Comparison of ENCODE assay signal across 31 cellular contexts in the genomic region with DNA sequence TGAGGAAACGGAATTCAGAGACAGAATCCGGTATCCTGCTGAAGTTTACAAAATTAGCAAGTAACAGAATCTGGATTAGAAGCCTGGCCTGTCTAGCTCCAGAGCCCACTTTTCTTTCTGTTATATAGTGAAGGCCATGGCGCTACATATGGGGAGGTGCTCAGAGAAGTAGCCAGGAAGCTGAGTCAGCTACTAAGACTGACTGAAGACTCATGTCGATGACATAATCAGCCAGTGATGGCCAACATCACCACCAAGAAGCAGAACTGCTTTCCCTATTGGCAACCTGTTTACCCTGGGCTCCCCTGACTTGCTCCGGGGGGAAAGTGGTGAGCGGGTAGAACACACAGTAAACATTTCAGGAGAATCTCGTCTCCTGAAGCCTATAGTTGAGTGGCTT. TPM values are rescaled to one million over a fixed set of nuclear protein-coding genes. Genes with fewer than 3 reads are reported as not detected.
A peak's percentile ranks its signal among the peaks of the same experiment; 100 is the strongest.
DNase-seq lines count a peak whose midpoint lies in the region; ATAC-seq and TF ChIP-seq lines count a peak whose summit lies in the region.
"Had no signal": no experiment of that assay in that cellular context is flagged by ENCODE, and none has a peak within 500 bp of the region (broad histone marks: within the 10 kb centered on the region; RNA-seq: fewer than 3 reads in every experiment).

No MANE protein-coding gene starts in this region.

- H3K27ac ChIP-seq in GM23248 = no peak overlapping the region
- H3K27ac ChIP-seq in RWPE2 (ENCODE audit: poor library complexity, severe bottlenecking) = no peak overlapping the region
- no peak overlapping the region for H3K27ac ChIP-seq in ascending aorta
- H3K27ac ChIP-seq: C4-2B, esophagus muscularis mucosa, pancreas, skin epidermis, upper lobe of left lung had no signal

- in situ Hi-C loops in GM23248 (cut with MboI) = no loop called here

- H3K4me1 ChIP-seq in GM23248 (ENCODE audit: insufficient read depth) (no peaks in the 10 kb centered on the region), RWPE2 (ENCODE audit: insufficient read depth, poor library complexity, severe bottlenecking) (no peaks in the 10 kb centered on the region), ascending aorta (no peaks in the 10 kb centered on the region)
- H3K4me1 ChIP-seq: Caco-2, esophagus muscularis mucosa, pancreas, upper lobe of left lung had no signal

- WGBS in GM23248 (ENCODE audit: low coverage in 1 of 2, low lambda C conversion rate in 2 of 2, missing lambda C conversion rate in 2 of 2), 2 experiments = 49 to 64% methylated on average over 7 of the region's 7 CpGs

- H3K36me3 ChIP-seq in GM23248 (ENCODE audit: low read depth) (no peaks in the 10 kb centered on the region), MG63 (no peaks in the 10 kb centered on the region), RWPE2 (ENCODE audit: low read depth) (no peaks in the 10 kb centered on the region), ascending aorta (no peaks in the 10 kb centered on the region)
- H3K36me3 ChIP-seq: esophagus muscularis mucosa, pancreas, upper lobe of left lung had no signal

- H3K27me3 ChIP-seq in GM23248 (replicated peaks; ENCODE audit: insufficient read depth) (peaks cover 3% of the 10 kb centered on the region; the same call in 1 of the 2 replicates), MG63 (peaks cover 4% of the 10 kb centered on the region; the same call in 1 of the 2 replicates), RWPE2 (ENCODE audit: insufficient read depth, poor library complexity, severe bottlenecking) (no peaks in the 10 kb centered on the region), ascending aorta (no peaks in the 10 kb centered on the region)
- H3K27me3 ChIP-seq: pancreas, upper lobe of left lung had no signal

- no peak overlapping the region for H3K4me3 ChIP-seq in GM23248
- no peak overlapping the region for H3K4me3 ChIP-seq in MG63
- H3K4me3 ChIP-seq in RWPE2 (ENCODE audit: severe bottlenecking) = no peak overlapping the region
- no peak overlapping the region for H3K4me3 ChIP-seq in fibroblast of the aortic adventitia (ENCODE audit: low read depth, low read length)
- H3K4me3 ChIP-seq in ascending aorta = no peak overlapping the region
- H3K4me3 ChIP-seq: esophagus muscularis mucosa, pancreas, skin epidermis, upper lobe of left lung had no signal

- DNase-seq in GM23248 (peak; percentile 37), MG63 (peak; percentile 30), RWPE2 (ENCODE audit: low spot score) (no peak), fibroblast of the aortic adventitia (ENCODE audit: low read depth) (peak; percentile 6), ascending aorta (ENCODE audit: low spot score in 2 of 2) (no peak), AML-193 (lab: John Stamatoyannopoulos, UW) (no peak), glomerular visceral epithelial cell (ENCODE audit: extremely low spot score) (no peak)
- DNase-seq: activated CD4-positive, alpha-beta memory T cell treated with anti-CD3 and anti-CD28 coated beads, Interleukin-2, amount 10 ng/mL, durations not matched to agents 7 days and 5 days; activated CD8-positive, alpha-beta memory T cell treated with anti-CD3 and anti-CD28 coated beads, Interleukin-2, amount 50 U/mL, for 48 hours; activated naive CD4-positive, alpha-beta T cell treated with Interleukin-2 at 50 U/mL for 16 hours; Caco-2; dermis blood vessel endothelial cell; DMS53; GF-D8; immature natural killer cell; mesenchymal stem cell; NCI-H1436 treated with DMSO at 0.1 percent for 48 hours; NCI-H748 treated with DMSO at 0.1 percent for 48 hours; pancreas; stimulated activated naive B cell treated with anti-CD40 and anti-IgM and Interleukin-4, amounts not matched to agents 10 μg/mL and 1 μg/mL and 100 μg/mL, for 72 hours; substantia nigra; T-helper 17 cell; upper lobe of left lung had no signal

- ATAC-seq in RWPE2 (ENCODE audit: low read depth) = 0 out of 3 replicates have a peak, but pooled peaks have one; percentile 45
- ATAC-seq: HCT116; left lobe of liver; pancreas; stimulated activated naive B cell treated with anti-CD40 and anti-IgM and Interleukin-4, amounts not matched to agents 10 μg/mL and 1 μg/mL and 100 μg/mL, for 72 hours; T-helper 17 cell had no signal

- H3F3A ChIP-seq in GM23248 (ENCODE audit: insufficient read depth) = no peaks in the 10 kb centered on the region

- H4K20me1 ChIP-seq in GM23248 (ENCODE audit: insufficient read depth) = no peaks in the 10 kb centered on the region

- H3K9me3 ChIP-seq in GM23248 (ENCODE audit: low read depth) (no peaks in the 10 kb centered on the region), MG63 (no peaks in the 10 kb centered on the region), RWPE2 (ENCODE audit: severe bottlenecking) (no peaks in the 10 kb centered on the region), ascending aorta (no peaks in the 10 kb centered on the region)
- H3K9me3 ChIP-seq: Caco-2, esophagus muscularis mucosa, pancreas, upper lobe of left lung had no signal

- no peaks in the 10 kb centered on the region for H3K79me2 ChIP-seq in GM23248 (ENCODE audit: insufficient read depth)

- no peaks in the 10 kb centered on the region for H3K9me2 ChIP-seq in GM23248 (ENCODE audit: insufficient read depth)

- H3K4me2 ChIP-seq in GM23248 (ENCODE audit: unreplicated experiment) = no peak overlapping the region

- intact Hi-C loops in ascending aorta (cut with DNase I) = no loop called here

- H3K9ac ChIP-seq in GM23248 = no peak overlapping the region

- no peak overlapping the region for H2AFZ ChIP-seq in GM23248

- TF ChIP-seq CTCF in RWPE2 (IDR thresholded peaks at IDR 0.05; ENCODE audit: poor library complexity, severe bottlenecking) = no peak
- TF ChIP-seq CTCF in fibroblast of the aortic adventitia (IDR thresholded peaks at IDR 0.05; ENCODE audit: insufficient read depth, low read length) = no peak
- no peak for TF ChIP-seq CTCF in ascending aorta (IDR thresholded peaks at IDR 0.05)

RNA-seq across cellular contexts. Expression of gene LRRC52, which starts 18.8 kb away (rescaled TPM):
- total RNA-seq in GM23248 (2014; rRNA removed; shearing (Covaris generic)) = not detected in 2 replicates
- not detected in 2 replicates for polyA plus RNA-seq in GM23248 (2016; fragmentation: Nextera tagmentation; extraction: Ambion mirVana)
- total RNA-seq in MG63 (2014; rRNA removed; shearing (Covaris generic); ENCODE audit: low replicate concordance) = not detected in 2 replicates
- not detected in 2 replicates for total RNA-seq in fibroblast of the aortic adventitia (ENCODE audit: low replicate concordance)
- not detected for total RNA-seq in ascending aorta
- total RNA-seq: activated CD4-positive, alpha-beta memory T cell treated with anti-CD3 and anti-CD28 coated beads, Interleukin-2, amount 10 ng/mL, durations not matched to agents 7 days and 5 days; activated T-helper 1 cell treated with anti-CD3 and anti-CD28 coated beads, Interleukin-12 subunit alpha, Interleukin-12 subunit beta, Interleukin-2, Interleukin-4 antibody, amounts not matched to agents 30 ng/mL and 10 ng/mL and 1 ng/mL, durations not matched to agents 14 hours and 24 hours and 36 hours; Caco-2; dermis blood vessel endothelial cell; left lobe of liver; neural crest cell; pancreas; renal cortical epithelial cell; T-helper 17 cell had no signal
- polyA plus RNA-seq: immature natural killer cell, pancreas had no signal

Comparison
In these comparisons a context has a peak if more than half of its experiments do, and no peak if none do; other contexts are left out.
1. DNase-seq: peak in GM23248 (single experiment), MG63 (single experiment) and fibroblast of the aortic adventitia (single experiment); none in RWPE2 (single experiment), ascending aorta (0 of 2), AML-193 (0 of 2) and glomerular visceral epithelial cell (single experiment).